ENCODE assay signal across 8 cellular contexts in genomic region chr11:101852260-101852659, GRCh38.
DNase-seq lines count a peak whose midpoint lies in the region; ATAC-seq, FAIRE-seq and TF ChIP-seq lines count a peak whose summit lies in the region.
"Not testable (repeated sequence)": the region's sequence is repeated elsewhere in the genome, so short reads cannot be mapped to it uniquely, and the experiment has no call there.

No MANE protein-coding gene starts in this region.

- not testable (repeated sequence) for H3K9ac ChIP-seq in endodermal cell (ENCODE audit: extremely low read depth, low read length, poor library complexity, severe bottlenecking); keratinocyte (ENCODE audit: control insufficient read depth, extremely low read depth, insufficient read depth, low read length)

- not testable (repeated sequence) for BruUV-seq in Calu3 (replicated peaks; lab: Mats Ljungman, UMichigan); PC-9 (replicated peaks; lab: Mats Ljungman, UMichigan)

- intact Hi-C loops in Calu3 (cut with micrococcal nuclease; ENCODE audit: unreplicated experiment): not testable (repeated sequence)
- intact Hi-C loops in PC-9 (cut with micrococcal nuclease; ENCODE audit: unreplicated experiment): loop anchor here (2.0 kb wide), 3 partner anchors 155 to 761 kb away; no protein-coding TSS in a partner anchor

- not testable (repeated sequence) for TF ChIP-seq EP300 in A549 (IDR thresholded peaks at IDR 0.05)

- DNase-seq in A549 (ENCODE audit: low read depth in 1 of 2, low spot score in 1 of 2) (peak in 1 of 2 experiments; percentile 45), Calu3 (peak; percentile 50), HEK293T (ENCODE audit: extremely low spot score) (peak; percentile 18), NCI-H2029 (lab: John Stamatoyannopoulos, UW) (peak; percentile 16), PC-9 (peak; percentile 43 to 67)
- not testable (repeated sequence) for DNase-seq in WERI-Rb-1; endodermal cell; keratinocyte (ENCODE audit: low read depth, low spot score)

- H3K79me2 ChIP-seq in PC-9 (ENCODE audit: low read depth); keratinocyte (ENCODE audit: control insufficient read depth, insufficient read depth, low read length): not testable (repeated sequence)

- 39% methylated on average over 10 of the region's 11 CpGs for WGBS in A549 (ENCODE audit: missing lambda C conversion rate)
- 92% methylated on average over 5 to 11 of the region's 11 CpGs for WGBS in endodermal cell (ENCODE audit: insufficient coverage in 1 of 2, insufficient read length in 1 of 2), 2 experiments

- not testable (repeated sequence) for H3K4me3 ChIP-seq in A549; WERI-Rb-1 (ENCODE audit: low read depth, low read length); endodermal cell (ENCODE audit: low read length); keratinocyte (ENCODE audit: control insufficient read depth in 2 of 3, extremely low read depth in 1 of 3, insufficient read depth in 2 of 3, low read depth in 1 of 3, low read length in 3 of 3)
- peak overlapping the region; percentile 53; the same call in 1 of the 2 replicates for H3K4me3 ChIP-seq in PC-9

- H3K9me2 ChIP-seq in PC-9 (ENCODE audit: insufficient read depth): not testable (repeated sequence)

- H2AFZ ChIP-seq in PC-9: peak overlapping the region; percentile 71; the same call in 1 of the 2 replicates
- not testable (repeated sequence) for H2AFZ ChIP-seq in keratinocyte (ENCODE audit: control insufficient read depth, low read length)

- not testable (repeated sequence) for H3K36me3 Mint-ChIP-seq in Calu3 (ENCODE audit: insufficient read depth, unreplicated experiment); endodermal cell (ENCODE audit: low read depth)

- H3K4me1 Mint-ChIP-seq in Calu3 (ENCODE audit: low read depth, unreplicated experiment); endodermal cell: not testable (repeated sequence)

- peak overlapping the region; percentile 84 for H3K4me3 Mint-ChIP-seq in Calu3 (ENCODE audit: low read depth, unreplicated experiment)
- H3K4me3 Mint-ChIP-seq in endodermal cell: not testable (repeated sequence)

- H3K27me3 Mint-ChIP-seq in Calu3 (ENCODE audit: unreplicated experiment); endodermal cell (ENCODE audit: insufficient read depth): not testable (repeated sequence)

- TF ChIP-seq POLR2A in A549 (IDR thresholded peaks at IDR 0.05; ENCODE audit: low read length): not testable (repeated sequence)

- TF ChIP-seq CTCF in A549 (IDR thresholded peaks at IDR 0.05) (peak; percentile 15; the same call in 1 of the 3 replicates), Calu3 (IDR thresholded peaks at IDR 0.05; ENCODE audit: unreplicated experiment) (peak; percentile 41), PC-9 (conservative IDR thresholded peaks at IDR 0.05) (peak; percentile 68), WERI-Rb-1 (IDR thresholded peaks at IDR 0.05; ENCODE audit: low read depth, low read length) (peak; percentile 23; the same call in 1 of the 2 replicates), endodermal cell (conservative IDR thresholded peaks at IDR 0.05) (peak; percentile 19), keratinocyte (optimal IDR thresholded peaks at IDR 0.05 in 1 of 3, IDR thresholded peaks at IDR 0.05 in 1 of 3, conservative IDR thresholded peaks at IDR 0.05 in 1 of 3; ENCODE audit: extremely low read depth in 1 of 3, insufficient read depth in 2 of 3, low read length in 3 of 3) (peak; percentile 10 to 26 (median 24))

- H3K9me1 ChIP-seq in keratinocyte (ENCODE audit: control insufficient read depth, extremely low read depth, insufficient read depth, low read length): not testable (repeated sequence)

- TF ChIP-seq RAD21 in A549 (conservative IDR thresholded peaks at IDR 0.05 in 1 of 2, IDR thresholded peaks at IDR 0.05 in 1 of 2): peak; percentile 32 to 43; a peak in 4 of 5 replicates

- not testable (repeated sequence) for FAIRE-seq in A549 (lab: Jason Lieb, UNC); keratinocyte (lab: Jason Lieb, UNC)

- not testable (repeated sequence) for H3K9me3 Mint-ChIP-seq in Calu3 (ENCODE audit: low read depth, unreplicated experiment)
- peaks cover 27% of the 10 kb centered on the region for H3K9me3 Mint-ChIP-seq in endodermal cell

- dilution Hi-C loops in keratinocyte (cut with MboI; ENCODE audit: extremely low pct_ligation_motif_present, low sequenced_read_pairs): not testable (repeated sequence)

- peak overlapping the region; percentile 39 for H3K27ac Mint-ChIP-seq in Calu3 (ENCODE audit: unreplicated experiment)
- H3K27ac Mint-ChIP-seq in endodermal cell: not testable (repeated sequence)

- not testable (repeated sequence) for H3K27ac ChIP-seq in A549; PC-9; WERI-Rb-1; endodermal cell (ENCODE audit: low read depth, low read length); keratinocyte (ENCODE audit: control insufficient read depth, insufficient read depth, low read length)

- H3K27me3 ChIP-seq in PC-9 (ENCODE audit: insufficient read depth, low read depth); WERI-Rb-1 (ENCODE audit: insufficient read depth, low read depth, severe bottlenecking); endodermal cell (ENCODE audit: control insufficient read depth, insufficient read depth, low read length, poor library complexity, severe bottlenecking); keratinocyte (ENCODE audit: control insufficient read depth, extremely low read depth, insufficient read depth, low read length): not testable (repeated sequence)

- not testable (repeated sequence) for H3K4me2 ChIP-seq in A549; keratinocyte (ENCODE audit: control insufficient read depth, extremely low read depth, insufficient read depth, low read depth, low read length)
- peak overlapping the region; percentile 64 for H3K4me2 ChIP-seq in PC-9

- not testable (repeated sequence) for H3K4me1 ChIP-seq in A549; PC-9 (replicated peaks; ENCODE audit: insufficient read depth); endodermal cell (ENCODE audit: control insufficient read depth, insufficient read depth, low read length); keratinocyte (ENCODE audit: control insufficient read depth, extremely low read depth, insufficient read depth, low read length)

- CTCF ChIA-PET in A549 (lab: Yijun Ruan, JAX) (interaction anchor here (0.8 to 3.3 kb wide), 7 partner anchors 9 to 423 kb away, joined by 3 to 19 read pairs (median 4); no protein-coding TSS in a partner anchor), Calu3 (lab: Charles Lee) (interaction anchor here (0.7 to 1.9 kb wide), 3 partner anchors 9 to 348 kb away, joined by 3 to 18 read pairs (median 3); no protein-coding TSS in a partner anchor), PC-9 (lab: Charles Lee) (interaction anchor here (0.6 to 1.2 kb wide), 3 partner anchors 11 to 156 kb away, joined by 3 to 4 read pairs (median 4); no protein-coding TSS in a partner anchor)
- CTCF ChIA-PET in HEK293T (lab: Yijun Ruan, JAX): not testable (repeated sequence)

- peak in 1 of 2 experiments; percentile 76; a peak in 3 of 6 replicates for ATAC-seq in A549

- H4K20me1 ChIP-seq in PC-9 (ENCODE audit: insufficient read depth); keratinocyte (ENCODE audit: control insufficient read depth, extremely low read depth, insufficient read depth, low read length): not testable (repeated sequence)

- not testable (repeated sequence) for H3K9me3 ChIP-seq in A549; PC-9 (ENCODE audit: insufficient read depth, low read depth); WERI-Rb-1 (ENCODE audit: severe bottlenecking); keratinocyte (ENCODE audit: control insufficient read depth, low read depth, low read length)
- H3K9me3 ChIP-seq in endodermal cell (ENCODE audit: control insufficient read depth, low read length): peaks cover 10% of the 10 kb centered on the region

- H3K36me3 ChIP-seq in PC-9 (ENCODE audit: low read depth); WERI-Rb-1; endodermal cell (ENCODE audit: control insufficient read depth, insufficient read depth, low read length); keratinocyte (ENCODE audit: control insufficient read depth in 2 of 2, extremely low read depth in 1 of 2, insufficient read depth in 2 of 2, low read length in 2 of 2): not testable (repeated sequence)

- POLR2A ChIA-PET in A549 (lab: Yijun Ruan, JAX); HEK293T (lab: Yijun Ruan, JAX); PC-9 (lab: Charles Lee; ENCODE audit: unreplicated experiment): not testable (repeated sequence)

- not testable (repeated sequence) for H3F3A ChIP-seq in PC-9 (ENCODE audit: insufficient read depth, low read depth)

TF ChIP-seq in A549, 52 proteins besides CTCF, POLR2A, EP300 and RAD21:
- TF ChIP-seq SMC3 (IDR thresholded peaks at IDR 0.05): peak; percentile 14; the same call in 1 of the 3 replicates

Comparison
In these comparisons a context has a peak if more than half of its experiments do, and no peak if none do; other contexts are left out.
1. CTCF ChIP-seq: peak in every context shown above with its lines; median percentile 68 in PC-9; 41 in Calu3; 24 in keratinocyte; 23 in WERI-Rb-1; 19 in endodermal cell; 15 in A549.